In the genomic region with DNA sequence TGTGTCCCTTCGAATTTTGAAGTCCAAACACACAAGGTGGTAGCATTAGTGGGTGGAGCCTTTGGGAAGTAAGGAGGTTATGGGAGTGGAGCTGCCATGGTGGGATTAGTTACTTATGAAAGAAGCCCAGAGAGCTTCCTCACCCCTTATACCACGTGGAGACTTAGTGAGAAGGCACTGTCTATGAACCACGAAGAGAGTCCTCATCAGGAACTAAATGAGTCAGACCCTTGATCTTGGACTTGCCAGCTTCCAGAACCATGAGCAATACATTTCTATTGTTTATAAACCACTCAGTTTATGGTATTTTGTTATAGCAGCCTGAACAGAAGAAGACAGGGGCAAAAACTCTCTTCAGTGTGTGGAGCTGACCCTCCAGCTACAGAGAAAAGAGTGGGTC, we compare ENCODE assay signal across 16 cellular contexts.
"Had no signal": no experiment of that assay in that cellular context is flagged by ENCODE, and none has a peak within 500 bp of the region (broad histone marks: within the 10 kb centered on the region; RNA-seq: fewer than 3 reads in every experiment).

No MANE protein-coding gene starts in this region.

- H3K4me3 ChIP-seq: cardiac muscle cell, esophagus muscularis mucosa, lower lobe of right lung, pancreas, smooth muscle cell, thoracic aorta, upper lobe of right lung had no signal

- H3K36me3 ChIP-seq: cardiac muscle cell, esophagus muscularis mucosa, lower lobe of right lung, neutrophil, pancreas, thoracic aorta, upper lobe of right lung had no signal

- H3K4me1 ChIP-seq: esophagus muscularis mucosa, lower lobe of right lung, pancreas, upper lobe of right lung had no signal

- H3K27ac ChIP-seq: cardiac muscle cell, esophagus muscularis mucosa, lower lobe of right lung, neutrophil, pancreas, thoracic aorta, upper lobe of right lung had no signal

- DNase-seq: activated CD4-positive, alpha-beta T cell treated with anti-CD3 and anti-CD28 coated beads, Interleukin-2, amount 50 U/mL, for 48 hours; activated naive CD4-positive, alpha-beta T cell; aorta; effector CD8-positive, alpha-beta T cell; immature natural killer cell; lower lobe of right lung; pancreas; stimulated activated CD4-positive, alpha-beta T cell treated with anti-CD3 and anti-CD28 coated beads, Interleukin-4, amount 100 ng/mL, for 1 hour; upper lobe of right lung had no signal

- ATAC-seq: natural killer cell treated with Interleukin-12 subunit alpha and Interleukin-12 subunit beta and Interleukin-15 and Interleukin-18, amount 100 ng/mL, for 72 hours; sciatic nerve had no signal

- H3K9me3 ChIP-seq: neutrophil, pancreas, thoracic aorta had no signal

- H3K27me3 ChIP-seq: cardiac muscle cell, neutrophil, upper lobe of right lung had no signal
